1 cellular context compared by ENCODE assay signal in genomic region chrX:7119927-7120577, GRCh38.
TF ChIP-seq lines count a peak whose summit lies in the region.

No MANE protein-coding gene starts in this region.

TF ChIP-seq in H1, 55 proteins besides CTCF, POLR2A, EP300 and RAD21:
- no peak for TF ChIP-seq E2F6 (IDR thresholded peaks at IDR 0.05)
- TF ChIP-seq BRCA1 (IDR thresholded peaks at IDR 0.05; ENCODE audit: low read depth, low read length): no peak
- no peak for TF ChIP-seq EZH2 (IDR thresholded peaks at IDR 0.05; ENCODE audit: low read depth, low read length, severe bottlenecking)
- TF ChIP-seq EGR1 (IDR thresholded peaks at IDR 0.05; ENCODE audit: borderline replicate concordance, low read depth, low read length): no peak
